11 cellular contexts compared by ENCODE assay signal in the genomic region with DNA sequence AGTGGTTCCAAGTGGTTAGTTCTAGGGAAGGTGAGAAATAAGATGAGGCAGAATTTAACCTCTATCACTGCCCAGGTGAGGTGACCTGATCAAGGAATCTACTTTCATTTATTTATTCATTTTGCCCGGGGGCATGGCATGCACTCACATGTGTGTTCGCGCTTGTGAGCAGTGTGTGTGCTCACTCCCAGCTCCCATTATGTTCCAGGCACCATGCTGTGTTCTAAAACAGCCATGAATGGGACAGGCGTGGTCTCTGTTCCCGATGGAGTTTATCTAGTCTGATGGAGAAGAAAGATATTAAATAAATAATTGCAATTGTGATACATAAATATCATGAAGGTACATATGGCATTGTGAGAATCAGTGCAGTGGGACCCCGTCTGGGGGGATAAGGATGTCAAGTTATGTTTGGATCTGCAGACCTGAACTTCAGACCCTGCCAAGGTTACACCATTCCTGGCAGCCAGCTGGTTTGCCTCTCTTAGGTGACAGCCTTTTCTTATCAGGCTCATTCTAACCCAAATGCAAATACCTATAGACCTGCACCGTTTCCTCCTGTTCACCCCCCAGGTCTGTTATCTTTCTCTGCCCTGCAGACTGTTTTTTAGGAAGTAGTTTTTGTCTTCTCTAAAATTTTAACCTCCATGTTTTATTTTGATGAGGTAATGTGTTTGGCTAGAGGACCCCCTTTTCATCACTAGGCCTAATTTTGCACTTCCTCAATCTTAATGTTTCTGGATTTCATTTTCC. TPM values are rescaled to one million over a fixed set of nuclear protein-coding genes. Genes with fewer than 3 reads are reported as not detected.
DNase-seq lines count a peak whose midpoint lies in the region; ATAC-seq and TF ChIP-seq lines count a peak whose summit lies in the region.
"Had no signal": no experiment of that assay in that cellular context is flagged by ENCODE, and none has a peak within 500 bp of the region (broad histone marks: within the 10 kb centered on the region; RNA-seq: fewer than 3 reads in every experiment).

No MANE protein-coding gene starts in this region.

- peak; percentile 36 for DNase-seq in GM12865 (ENCODE audit: low read depth)
- DNase-seq in OCI-LY7 (ENCODE audit: low spot score) = peak; percentile 7
- DNase-seq in right lobe of liver = no peak
- no peak for DNase-seq in stimulated activated CD4-positive, alpha-beta T cell treated with anti-CD3 and anti-CD28 coated beads, Interleukin-4, amount 100 ng/mL, for 24 hours
- DNase-seq in SKM-1 (lab: John Stamatoyannopoulos, UW; ENCODE audit: unreplicated experiment) = no peak
- DNase-seq: NCI-H1092; NK-92 treated with Interleukin-12 subunit alpha and Interleukin-12 subunit beta, amount 100 ng/mL, for 24 hours; T1000 had no signal

- no peaks in the 10 kb centered on the region for H3K27me3 ChIP-seq in BLaER1 treated with 17β-estradiol and CSF1 and Interleukin-3, amounts not matched to agents 10 nM and 100 nM
- no peaks in the 10 kb centered on the region for H3K27me3 ChIP-seq in right lobe of liver
- H3K27me3 ChIP-seq: esophagus muscularis mucosa had no signal

- no peaks in the 10 kb centered on the region for H3K9me2 ChIP-seq in OCI-LY7 (ENCODE audit: insufficient read depth, low read length)

- H3K79me2 ChIP-seq in OCI-LY7 (ENCODE audit: insufficient read depth, low read depth, low read length) = peaks cover 94% of the 10 kb centered on the region

- CTCF ChIA-PET in OCI-LY7 (lab: Charles Lee; ENCODE audit: unreplicated experiment) = no interaction called here

- peaks cover 0 to 54% (median 12%) of the 10 kb centered on the region in 10 experiments; a peak in 14 of 20 replicates for H3K4me1 ChIP-seq in BLaER1 treated with 17β-estradiol and CSF1 and Interleukin-3, amounts not matched to agents 10 nM and 100 nM
- H3K4me1 ChIP-seq in OCI-LY7 (ENCODE audit: insufficient read depth, low read length, poor library complexity, severe bottlenecking) (peaks cover 7% of the 10 kb centered on the region), right lobe of liver (peaks cover 0 to 15% (median 3%) of the 10 kb centered on the region in 4 donors)

- no peak for TF ChIP-seq CTCF in GM12865 (IDR thresholded peaks at IDR 0.05; ENCODE audit: insufficient read depth, low read depth, low read length, missing control alignments)
- TF ChIP-seq CTCF in OCI-LY7 (conservative IDR thresholded peaks at IDR 0.05; ENCODE audit: low read length) = no peak
- TF ChIP-seq CTCF in right lobe of liver (IDR thresholded peaks at IDR 0.05) = no peak

- H4K20me1 ChIP-seq in BLaER1 treated with 17β-estradiol and CSF1 and Interleukin-3, amounts not matched to agents 10 nM and 100 nM = peaks cover 6 to 99% (median 44%) of the 10 kb centered on the region in 11 experiments; a peak in 18 of 22 replicates
- H4K20me1 ChIP-seq in OCI-LY7 (ENCODE audit: insufficient read depth, low read length) = peaks cover 15% of the 10 kb centered on the region; the same call in 1 of the 2 replicates

- H3K4me2 ChIP-seq in BLaER1 treated with 17β-estradiol and CSF1 and Interleukin-3, amounts not matched to agents 10 nM and 100 nM = peak overlapping the region in 6 of 11 experiments; percentile 7 to 53 (median 44); a peak in 10 of 22 replicates
- H3K4me2 ChIP-seq in OCI-LY7 (ENCODE audit: low read length) = no peak overlapping the region

- 50% methylated on average over 7 of the region's 7 CpGs for WGBS in right lobe of liver (ENCODE audit: insufficient coverage, low coverage, low lambda C conversion rate, missing lambda C conversion rate)

- TF ChIP-seq POLR2A in right lobe of liver (IDR thresholded peaks at IDR 0.05) = no peak

- no peak overlapping the region for H3K9ac ChIP-seq in BLaER1 treated with 17β-estradiol and CSF1 and Interleukin-3, amounts not matched to agents 10 nM and 100 nM

- intact Hi-C loops in OCI-LY7 (cut with micrococcal nuclease; ENCODE audit: unreplicated experiment) = no loop called here
- intact Hi-C loops in right lobe of liver (cut with DNase I) = no loop called here

- no peak overlapping the region for H3K27ac ChIP-seq in BLaER1 treated with 17β-estradiol and CSF1 and Interleukin-3, amounts not matched to agents 10 nM and 100 nM
- H3K27ac ChIP-seq in OCI-LY7 (ENCODE audit: low read depth, low read length, poor library complexity, severe bottlenecking) = no peak overlapping the region
- no peak overlapping the region for H3K27ac ChIP-seq in right lobe of liver

- H2AFZ ChIP-seq in OCI-LY7 (ENCODE audit: low read length) = no peak overlapping the region

- H3K36me3 ChIP-seq in BLaER1 treated with 17β-estradiol and CSF1 and Interleukin-3, amounts not matched to agents 10 nM and 100 nM = peaks cover 45 to 94% (median 71%) of the 10 kb centered on the region in 11 experiments
- H3K36me3 ChIP-seq in OCI-LY7 (ENCODE audit: insufficient read depth, low read length) (peaks cover 94% of the 10 kb centered on the region), right lobe of liver (peaks cover 0 to 15% (median 4%) of the 10 kb centered on the region in 4 donors)

- ATAC-seq in right lobe of liver = peak; percentile 59 to 75 (median 67)
- no peak for ATAC-seq in HG02642 (IDR thresholded peaks at IDR 0.05; ENCODE audit: poor library complexity, unreplicated experiment)

- no TSS peak for BruUV-seq in OCI-LY7 (replicated peaks; lab: Mats Ljungman, UMichigan)

- POLR2A ChIA-PET in OCI-LY7 (lab: Charles Lee) = interaction anchor here (1.2 kb wide), 1 partner anchor 11 kb away, joined by 4 read pairs; no protein-coding TSS in a partner anchor

- no peak overlapping the region for H3K4me3 ChIP-seq in BLaER1 treated with 17β-estradiol and CSF1 and Interleukin-3, amounts not matched to agents 10 nM and 100 nM
- H3K4me3 ChIP-seq in GM12865 (ENCODE audit: low read depth, low read length) = no peak overlapping the region
- no peak overlapping the region for H3K4me3 ChIP-seq in OCI-LY7 (ENCODE audit: low read depth, low read length, poor library complexity, severe bottlenecking)
- H3K4me3 ChIP-seq in right lobe of liver = no peak overlapping the region
- H3K4me3 ChIP-seq: esophagus muscularis mucosa had no signal

- 0 out of 22 replicates have a peak, but pooled peaks cover 0 to 5% (median 0%) of the 10 kb centered on the region in 11 experiments for H3K9me3 ChIP-seq in BLaER1 treated with 17β-estradiol and CSF1 and Interleukin-3, amounts not matched to agents 10 nM and 100 nM (replicated peaks in 1 of 11)
- no peaks in the 10 kb centered on the region for H3K9me3 ChIP-seq in OCI-LY7 (ENCODE audit: low read length)
- H3K9me3 ChIP-seq in right lobe of liver = no peaks in the 10 kb centered on the region
- H3K9me3 ChIP-seq: esophagus muscularis mucosa had no signal

RNA-seq across cellular contexts. Expression of a gene that starts 11.7 kb away (rescaled TPM):
- 64.9 and 83.0 TPM in 2 replicates for total RNA-seq in OCI-LY7 (2014; rRNA removed; shearing (Covaris generic))
- total RNA-seq in OCI-LY7 (2022) (177 and 184 TPM in 2 replicates), right lobe of liver (10 to 100 TPM; 19.1 to 42.1 (median 30.5) TPM)

RNA-seq across cellular contexts. Expression of a gene that starts 50.3 kb away (rescaled TPM):
- total RNA-seq in OCI-LY7 (2014; rRNA removed; shearing (Covaris generic)) = 18.8 and 19.8 TPM in 2 replicates
- 63.9 and 81.0 TPM in 2 replicates for total RNA-seq in OCI-LY7 (2022)
- total RNA-seq in right lobe of liver = 10 to 100 TPM in 5 of 6 experiments, 1 to 10 TPM in 1; 9.6 to 14.5 (median 13.5) TPM

Comparison
In these comparisons a context has a peak if more than half of its experiments do, and no peak if none do; other contexts are left out.
1. DNase-seq: peak in GM12865 (single experiment) and OCI-LY7 (single experiment); none in right lobe of liver (0 of 3), stimulated activated CD4-positive, alpha-beta T cell treated with anti-CD3 and anti-CD28 coated beads, Interleukin-4, amount 100 ng/mL, for 24 hours (single experiment) and SKM-1 (single experiment).